ENCODE assay signal across 14 cellular contexts in the genomic region with DNA sequence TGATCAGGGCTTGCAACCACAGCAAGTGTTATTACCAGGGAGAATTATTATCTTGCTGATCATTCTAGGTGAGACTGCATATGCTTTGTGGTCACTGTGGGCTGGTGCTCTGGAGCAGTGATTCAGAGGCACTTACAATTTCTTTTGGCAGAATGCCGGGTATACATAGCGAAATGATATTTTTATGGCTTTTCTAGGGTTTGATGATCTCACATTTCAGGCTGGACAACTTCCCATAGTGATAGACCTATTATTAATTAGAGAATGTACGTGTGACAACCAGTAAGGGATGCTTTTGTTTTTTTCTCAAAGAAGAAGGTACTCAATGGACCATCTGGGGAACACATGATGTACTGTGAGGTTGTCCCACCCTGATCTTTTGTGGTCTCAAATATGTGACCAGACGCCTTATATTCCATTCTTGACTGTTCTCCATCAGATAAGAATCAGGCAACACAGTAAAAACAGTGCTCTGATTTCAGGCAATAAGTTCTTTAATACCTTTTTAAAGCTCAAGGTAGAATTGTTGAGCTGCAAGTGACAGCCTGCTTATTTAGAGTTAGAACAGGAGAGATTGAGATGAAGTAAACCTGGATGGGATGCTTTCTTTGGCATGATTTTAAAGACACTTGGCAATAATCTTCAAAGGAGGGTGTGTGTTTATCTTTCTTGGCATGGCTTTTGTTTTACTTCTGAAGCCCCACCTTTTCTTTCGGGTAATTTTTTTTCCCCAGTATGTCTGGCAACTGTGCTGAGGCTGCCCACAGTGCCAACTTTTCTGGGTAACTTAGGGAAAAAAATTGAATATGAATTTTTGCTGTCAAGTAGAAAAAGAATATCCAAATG. TPM values are rescaled to one million over a fixed set of nuclear protein-coding genes. Genes with fewer than 3 reads are reported as not detected.
A peak's percentile ranks its signal among the peaks of the same experiment; 100 is the strongest.
DNase-seq lines count a peak whose midpoint lies in the region; ATAC-seq and TF ChIP-seq lines count a peak whose summit lies in the region.
"Had no signal": no experiment of that assay in that cellular context is flagged by ENCODE, and none has a peak within 500 bp of the region (broad histone marks: within the 10 kb centered on the region; RNA-seq: fewer than 3 reads in every experiment).

No MANE protein-coding gene starts in this region.

- H3K27ac ChIP-seq in PC-9 (peak overlapping the region; percentile 71), hepatocyte (no peak overlapping the region)
- H3K27ac ChIP-seq: BLaER1 treated with 17β-estradiol and CSF1 and Interleukin-3, amounts not matched to agents 10 nM and 100 nM; cardiac muscle cell had no signal

- WGBS in hepatocyte (ENCODE audit: low lambda C conversion rate, missing lambda C conversion rate), result 79% methylated on average over 5 of the region's 5 CpGs

- H3K27me3 Mint-ChIP-seq in activated naive CD8-positive, alpha-beta T cell treated with anti-CD3 and anti-CD28 coated beads, Interleukin-2, amount 50 U/mL, for 24 hours, result peaks cover 2% of the 10 kb centered on the region
- H3K27me3 Mint-ChIP-seq in activated naive CD8-positive, alpha-beta T cell treated with anti-CD3 and anti-CD28 coated beads for 36 hours, result peaks cover 7% of the 10 kb centered on the region
- H3K27me3 Mint-ChIP-seq: activated CD4-positive, alpha-beta memory T cell treated with anti-CD3 and anti-CD28 coated beads, Interleukin-2, amount 10 ng/mL, durations not matched to agents 7 days and 5 days had no signal

- POLR2A ChIA-PET in PC-9 (lab: Charles Lee; ENCODE audit: unreplicated experiment), result no interaction called here

- H3K27ac Mint-ChIP-seq in activated naive CD8-positive, alpha-beta T cell treated with anti-CD3 and anti-CD28 coated beads, Interleukin-2, amount 50 U/mL, for 24 hours, result no peak overlapping the region
- no peak overlapping the region for H3K27ac Mint-ChIP-seq in activated naive CD8-positive, alpha-beta T cell treated with anti-CD3 and anti-CD28 coated beads for 36 hours
- H3K27ac Mint-ChIP-seq: activated CD4-positive, alpha-beta memory T cell treated with anti-CD3 and anti-CD28 coated beads, Interleukin-2, amount 10 ng/mL, durations not matched to agents 7 days and 5 days had no signal

- CTCF ChIA-PET in PC-9 (lab: Charles Lee), result no interaction called here

- H3K9me2 ChIP-seq in PC-9 (ENCODE audit: insufficient read depth), result no peaks in the 10 kb centered on the region
- no peaks in the 10 kb centered on the region for H3K9me2 ChIP-seq in hepatocyte (replicated peaks; ENCODE audit: insufficient read depth)

- ATAC-seq in activated naive CD8-positive, alpha-beta T cell treated with anti-CD3 and anti-CD28 coated beads, Interleukin-2, amount 50 U/mL, for 24 hours, result peak; percentile 61
- ATAC-seq: HepG2 had no signal

- no peaks in the 10 kb centered on the region for H3K9me3 ChIP-seq in PC-9 (ENCODE audit: insufficient read depth, low read depth)
- no peaks in the 10 kb centered on the region for H3K9me3 ChIP-seq in hepatocyte (ENCODE audit: low read depth)
- H3K9me3 ChIP-seq: BLaER1 treated with 17β-estradiol and CSF1 and Interleukin-3, amounts not matched to agents 10 nM and 100 nM; HAP-1 had no signal

- H2AFZ ChIP-seq in PC-9 (no peak overlapping the region), hepatocyte (no peak overlapping the region)

- BruUV-seq in PC-9 (replicated peaks; lab: Mats Ljungman, UMichigan), result TSS peak; percentile 74

- H4K20me1 ChIP-seq in PC-9 (ENCODE audit: insufficient read depth), result no peaks in the 10 kb centered on the region
- no peaks in the 10 kb centered on the region for H4K20me1 ChIP-seq in hepatocyte (ENCODE audit: insufficient read depth, poor library complexity, severe bottlenecking)
- H4K20me1 ChIP-seq: BLaER1 treated with 17β-estradiol and CSF1 and Interleukin-3, amounts not matched to agents 10 nM and 100 nM had no signal

- DNase-seq in activated naive CD8-positive, alpha-beta T cell treated with anti-CD3 and anti-CD28 coated beads, Interleukin-2, amount 50 U/mL, for 24 hours, result no peak
- no peak for DNase-seq in activated naive CD8-positive, alpha-beta T cell treated with anti-CD3 and anti-CD28 coated beads for 36 hours
- DNase-seq in PC-9 (peak; percentile 70 to 96), fibroblast of peridontal ligament (ENCODE audit: extremely low read depth) (peak; percentile 52), DMS79 treated with DMSO at 0.1 percent for 48 hours (lab: John Stamatoyannopoulos, UW) (no peak), hepatocyte (ENCODE audit: low spot score) (no peak), NCI-H446 treated with DMSO at 0.1 percent for 48 hours (lab: John Stamatoyannopoulos, UW) (no peak)
- DNase-seq in activated effector memory CD4-positive, alpha-beta T cell treated with Interleukin-2 at 50 U/mL for 16 hours, result no peak
- DNase-seq: activated CD4-positive, alpha-beta memory T cell treated with anti-CD3 and anti-CD28 coated beads, Interleukin-2, amount 10 ng/mL, durations not matched to agents 7 days and 5 days; stimulated activated CD8-positive, alpha-beta memory T cell treated with anti-CD3 and anti-CD28 coated beads, Interleukin-4, amount 100 ng/mL, for 48 hours had no signal

- peaks cover 37% of the 10 kb centered on the region for H3F3A ChIP-seq in PC-9 (ENCODE audit: insufficient read depth, low read depth)

- H3K4me1 ChIP-seq in PC-9 (replicated peaks; ENCODE audit: insufficient read depth) (peaks cover 37% of the 10 kb centered on the region), hepatocyte (ENCODE audit: insufficient read depth) (no peaks in the 10 kb centered on the region)
- H3K4me1 ChIP-seq: HAP-1 had no signal

- no peaks in the 10 kb centered on the region for H3K36me3 Mint-ChIP-seq in activated naive CD8-positive, alpha-beta T cell treated with anti-CD3 and anti-CD28 coated beads, Interleukin-2, amount 50 U/mL, for 24 hours (ENCODE audit: low read depth)
- H3K36me3 Mint-ChIP-seq in activated naive CD8-positive, alpha-beta T cell treated with anti-CD3 and anti-CD28 coated beads for 36 hours, result no peaks in the 10 kb centered on the region

- H3K4me2 ChIP-seq in PC-9, result peak overlapping the region; percentile 66
- no peak overlapping the region for H3K4me2 ChIP-seq in hepatocyte

- no peaks in the 10 kb centered on the region for H3K9me3 Mint-ChIP-seq in activated naive CD8-positive, alpha-beta T cell treated with anti-CD3 and anti-CD28 coated beads, Interleukin-2, amount 50 U/mL, for 24 hours
- no peaks in the 10 kb centered on the region for H3K9me3 Mint-ChIP-seq in activated naive CD8-positive, alpha-beta T cell treated with anti-CD3 and anti-CD28 coated beads for 36 hours
- H3K9me3 Mint-ChIP-seq: activated CD4-positive, alpha-beta memory T cell treated with anti-CD3 and anti-CD28 coated beads, Interleukin-2, amount 10 ng/mL, durations not matched to agents 7 days and 5 days had no signal

- H3K36me3 ChIP-seq in PC-9 (ENCODE audit: low read depth) (no peaks in the 10 kb centered on the region), hepatocyte (replicated peaks; ENCODE audit: insufficient read depth, low read depth) (no peaks in the 10 kb centered on the region)
- H3K36me3 ChIP-seq: BLaER1 treated with 17β-estradiol and CSF1 and Interleukin-3, amounts not matched to agents 10 nM and 100 nM; cardiac muscle cell; HAP-1 had no signal

- intact Hi-C loops in PC-9 (cut with micrococcal nuclease; ENCODE audit: unreplicated experiment), result loop anchor here (1.0 to 5.0 kb wide), 5 partner anchors 14 to 481 kb away; partner anchors contain the start of gene FBXL3

- H3K27me3 ChIP-seq in PC-9 (ENCODE audit: insufficient read depth, low read depth) (no peaks in the 10 kb centered on the region), hepatocyte (no peaks in the 10 kb centered on the region)
- H3K27me3 ChIP-seq: BLaER1 treated with 17β-estradiol and CSF1 and Interleukin-3, amounts not matched to agents 10 nM and 100 nM; cardiac muscle cell had no signal

- peak overlapping the region; percentile 22; the same call in 1 of the 2 replicates for H3K4me3 ChIP-seq in PC-9
- no peak overlapping the region for H3K4me3 ChIP-seq in hepatocyte
- H3K4me3 ChIP-seq: BLaER1 treated with 17β-estradiol and CSF1 and Interleukin-3, amounts not matched to agents 10 nM and 100 nM; cardiac muscle cell; HAP-1 had no signal

- no peak overlapping the region for H3K4me3 Mint-ChIP-seq in activated naive CD8-positive, alpha-beta T cell treated with anti-CD3 and anti-CD28 coated beads, Interleukin-2, amount 50 U/mL, for 24 hours
- no peak overlapping the region for H3K4me3 Mint-ChIP-seq in activated naive CD8-positive, alpha-beta T cell treated with anti-CD3 and anti-CD28 coated beads for 36 hours
- H3K4me3 Mint-ChIP-seq: activated CD4-positive, alpha-beta memory T cell treated with anti-CD3 and anti-CD28 coated beads, Interleukin-2, amount 10 ng/mL, durations not matched to agents 7 days and 5 days had no signal

- TF ChIP-seq CTCF in PC-9 (conservative IDR thresholded peaks at IDR 0.05), result no peak
- no peak for TF ChIP-seq CTCF in hepatocyte (IDR thresholded peaks at IDR 0.05; ENCODE audit: poor library complexity)

- peaks cover 25% of the 10 kb centered on the region for H3K4me1 Mint-ChIP-seq in activated naive CD8-positive, alpha-beta T cell treated with anti-CD3 and anti-CD28 coated beads, Interleukin-2, amount 50 U/mL, for 24 hours
- peaks cover 31% of the 10 kb centered on the region for H3K4me1 Mint-ChIP-seq in activated naive CD8-positive, alpha-beta T cell treated with anti-CD3 and anti-CD28 coated beads for 36 hours

- no peaks in the 10 kb centered on the region for H3K79me2 ChIP-seq in PC-9 (ENCODE audit: low read depth)
- no peaks in the 10 kb centered on the region for H3K79me2 ChIP-seq in hepatocyte

RNA-seq across cellular contexts. Expression of gene SCEL, which starts 27.4 kb away (rescaled TPM):
- not detected for total RNA-seq in activated naive CD8-positive, alpha-beta T cell treated with anti-CD3 and anti-CD28 coated beads for 36 hours
- total RNA-seq in PC-9 (2021) (19.5 and 32.5 TPM in 2 replicates), hepatocyte (3.3 and 5.4 TPM in 2 replicates)
- polyA plus RNA-seq in hepatocyte, result 2.4 and 5.8 TPM in 2 replicates
- total RNA-seq: activated CD4-positive, alpha-beta memory T cell treated with anti-CD3 and anti-CD28 coated beads, Interleukin-2, amount 10 ng/mL, durations not matched to agents 7 days and 5 days; cardiac muscle cell; HepG2 had no signal
- polyA plus RNA-seq: cardiac muscle cell, HepG2 had no signal

Comparison
In these comparisons a context has a peak if more than half of its experiments do, and no peak if none do; other contexts are left out.
1. DNase-seq: peak in PC-9 (2 of 2) and fibroblast of peridontal ligament (single experiment); none in activated naive CD8-positive, alpha-beta T cell treated with anti-CD3 and anti-CD28 coated beads, Interleukin-2, amount 50 U/mL, for 24 hours (single experiment), activated naive CD8-positive, alpha-beta T cell treated with anti-CD3 and anti-CD28 coated beads for 36 hours (single experiment), DMS79 treated with DMSO at 0.1 percent for 48 hours (single experiment), activated effector memory CD4-positive, alpha-beta T cell treated with Interleukin-2 at 50 U/mL for 16 hours (single experiment), hepatocyte (single experiment) and NCI-H446 treated with DMSO at 0.1 percent for 48 hours (single experiment).